ENCODE assay signal across 8 cellular contexts in the genomic region with DNA sequence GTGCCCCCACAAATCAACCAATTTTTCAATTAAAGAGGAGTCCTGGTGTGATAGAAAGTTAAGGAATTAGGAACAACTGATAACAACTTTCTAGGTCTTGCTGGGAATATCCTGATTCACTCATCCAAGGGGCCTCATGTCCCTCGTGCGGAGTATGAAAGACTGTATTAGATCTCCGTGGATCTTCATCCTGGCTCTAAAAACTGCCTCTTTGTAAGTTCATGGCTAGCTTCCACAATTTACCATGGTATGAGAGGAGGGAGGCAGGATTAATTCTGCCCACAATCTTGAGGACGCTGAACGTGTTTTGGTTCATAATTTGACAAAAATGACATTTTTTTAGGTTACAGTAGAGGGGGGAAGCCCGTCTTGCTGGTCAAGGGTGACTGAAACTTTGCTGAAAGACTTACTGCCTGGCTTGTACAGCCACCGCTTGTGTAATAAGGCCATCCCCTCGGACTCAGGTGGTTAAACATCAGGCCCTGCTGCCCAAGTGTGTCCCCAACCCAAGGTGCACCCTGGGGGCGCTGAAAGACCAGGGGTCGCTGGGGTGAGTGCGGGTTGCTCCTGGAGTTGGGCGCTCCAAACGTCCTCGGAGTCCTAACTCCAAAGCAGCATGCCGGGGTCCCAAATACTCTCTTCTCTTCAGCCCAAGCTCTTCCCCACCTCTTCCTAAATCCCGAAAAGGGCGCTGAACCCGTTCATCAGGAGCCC. TPM values are rescaled to one million over a fixed set of nuclear protein-coding genes. Genes with fewer than 3 reads are reported as not detected.
DNase-seq lines count a peak whose midpoint lies in the region; ATAC-seq and TF ChIP-seq lines count a peak whose summit lies in the region.

No MANE protein-coding gene starts in this region.

- peak; percentile 7 for ATAC-seq in GM21529 (IDR thresholded peaks at IDR 0.05; ENCODE audit: unreplicated experiment)
- ATAC-seq in Panc1: peak; percentile 3; the same call in 1 of the 2 replicates
- peak; percentile 6 to 31 (median 14) for ATAC-seq in psoas muscle
- ATAC-seq in GM21390 (IDR thresholded peaks at IDR 0.05; ENCODE audit: unreplicated experiment): no peak
- no peak for ATAC-seq in HG02642 (IDR thresholded peaks at IDR 0.05; ENCODE audit: poor library complexity, unreplicated experiment)

- H3K4me1 ChIP-seq in Panc1 (ENCODE audit: control insufficient read depth, insufficient read depth, low read length) (peaks cover 4% of the 10 kb centered on the region; the same call in 1 of the 2 replicates), psoas muscle (peaks cover 2% of the 10 kb centered on the region)

- CTCF ChIA-PET in BJ (lab: Yijun Ruan, JAX) (interaction anchor here (0.6 to 1.6 kb wide), 6 partner anchors 15 to 430 kb away, joined by 3 to 6 read pairs (median 3); no protein-coding TSS in a partner anchor), Panc1 (lab: Charles Lee) (interaction anchor here (1.2 kb wide), 1 partner anchor 113 kb away, joined by 4 read pairs; no protein-coding TSS in a partner anchor)

- H3K27ac ChIP-seq in Panc1 (ENCODE audit: low read length): peak overlapping the region; percentile 91
- peak overlapping the region; percentile 88 for H3K27ac ChIP-seq in psoas muscle

- no peak for DNase-seq in BJ (ENCODE audit: low read depth)
- no peak for DNase-seq in Panc1 (ENCODE audit: low read depth, low spot score)
- DNase-seq in anterior cingulate cortex (lab: John Stamatoyannopoulos, UW): peak in 35 of 58 donors; percentile 4 to 65 (median 40)
- peak; percentile 22 for DNase-seq in hepatic stellate cell (ENCODE audit: low spot score)
- DNase-seq in psoas muscle: peak in 1 of 2 donors; percentile 23

- H3K36me3 ChIP-seq in BJ (ENCODE audit: control insufficient read depth, insufficient read depth, low read length) (no peaks in the 10 kb centered on the region; the same call in 1 of the 2 replicates), Panc1 (ENCODE audit: control insufficient read depth, insufficient read depth, low read length) (no peaks in the 10 kb centered on the region; the same call in 1 of the 2 replicates), psoas muscle (ENCODE audit: insufficient read depth in 1 of 2, low read depth in 1 of 2) (no peaks in the 10 kb centered on the region)

- H3K27me3 ChIP-seq in BJ (ENCODE audit: control insufficient read depth, insufficient read depth, low read length) (no peaks in the 10 kb centered on the region), Panc1 (ENCODE audit: control insufficient read depth, insufficient read depth, low read length) (no peaks in the 10 kb centered on the region), psoas muscle (ENCODE audit: insufficient read depth in 3 of 3, low read length in 2 of 3) (no peaks in the 10 kb centered on the region)

- WGBS in psoas muscle, 3 donors: 3% methylated on average over 18 of the region's 18 CpGs

- in situ Hi-C loops in Panc1 (cut with HindIII; ENCODE audit: low pct_unique_long_range_greater_than_20kb, low sequenced_read_pairs): no loop called here

- TF ChIP-seq CTCF in BJ (IDR thresholded peaks at IDR 0.05; ENCODE audit: insufficient read depth, low read depth, low read length) (no peak), Panc1 (IDR thresholded peaks at IDR 0.05) (peak; percentile 3; the same call in 1 of the 2 replicates), psoas muscle (IDR thresholded peaks at IDR 0.05) (no peak)

- H3K4me3 ChIP-seq in BJ (ENCODE audit: low read depth, low read length): peak overlapping the region; percentile 66
- peak overlapping the region; percentile 77 to 95 for H3K4me3 ChIP-seq in Panc1 (ENCODE audit: low read depth in 2 of 2, low read length in 2 of 2)
- H3K4me3 ChIP-seq in psoas muscle: peak overlapping the region; percentile 72

- BruUV-seq in Panc1 (replicated peaks; lab: Mats Ljungman, UMichigan): no TSS peak

- intact Hi-C loops in Panc1 (cut with micrococcal nuclease; ENCODE audit: unreplicated experiment): loop anchor here (5.0 kb wide), 1 partner anchor 75 kb away; no protein-coding TSS in a partner anchor
- intact Hi-C loops in psoas muscle (cut with DNase I): loop anchor here (1.0 to 5.0 kb wide), 2 partner anchors 78 to 80 kb away; a partner anchor contains a TSS

- POLR2A ChIA-PET in BJ (lab: Charles Lee) (no interaction called here), Panc1 (lab: Charles Lee) (interaction anchor here (0.6 kb wide), 1 partner anchor 45 kb away, joined by 3 read pairs; no protein-coding TSS in a partner anchor)

- H3K9me3 ChIP-seq in Panc1 (ENCODE audit: control insufficient read depth, insufficient read depth, low read depth, low read length): no peaks in the 10 kb centered on the region
- H3K9me3 ChIP-seq in psoas muscle: no peaks in the 10 kb centered on the region

RNA-seq across cellular contexts. Expression of a gene that starts 0.8 kb away (rescaled TPM):
- polyA plus RNA-seq in BJ (2011; rRNA removed): 42.4 and 70.4 TPM in 2 replicates
- polyA minus RNA-seq in BJ (2011; rRNA and poly(A)+ RNA removed): 16.5 and 16.6 TPM in 2 replicates
- total RNA-seq in Panc1 (2021; ENCODE audit: unreplicated experiment): 31.2 TPM
- polyA plus RNA-seq in Panc1 (2012; ENCODE audit: insufficient read length): 34.4 TPM
- 10 to 100 TPM; 43.3 to 67.7 (median 51.9) TPM for total RNA-seq in psoas muscle
- 10 to 100 TPM; 25.2 to 59.7 (median 41.5) TPM for polyA plus RNA-seq in psoas muscle

Comparison
In these comparisons a context has a peak if more than half of its experiments do, and no peak if none do; other contexts are left out.
1. DNase-seq: peak in anterior cingulate cortex (35 of 58) and hepatic stellate cell (single experiment); none in BJ (single experiment) and Panc1 (single experiment).
2. ATAC-seq: peak in GM21529 (single experiment), Panc1 (single experiment) and psoas muscle (4 of 4); none in GM21390 (single experiment) and HG02642 (single experiment).
3. Peak in every context shown above with its lines, with median percentiles within 50 percentile points of each other: H3K4me3 ChIP-seq.